Comparison of ENCODE assay signal across 2 cellular contexts in the genomic region with DNA sequence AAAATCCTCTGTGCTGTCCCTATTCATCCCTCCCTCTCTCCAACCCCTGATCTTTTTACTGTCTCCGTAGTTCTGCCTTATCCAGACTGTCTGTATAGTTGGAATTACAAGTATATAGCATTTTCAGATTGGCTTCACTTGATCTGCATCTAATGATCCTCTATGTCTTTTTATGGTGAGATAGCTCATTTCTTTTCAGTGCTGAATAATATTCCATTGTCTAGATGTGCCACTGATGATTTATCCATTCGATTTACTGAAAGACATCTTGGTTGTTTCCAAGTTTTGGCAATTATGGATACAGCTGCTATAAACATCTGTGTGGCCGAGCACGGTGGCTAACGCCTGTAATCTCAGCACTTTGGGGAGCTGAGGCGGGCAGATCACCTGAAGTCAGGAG.
TF ChIP-seq lines count a peak whose summit lies in the region.

No MANE protein-coding gene starts in this region.

TF ChIP-seq in HEK293, 187 proteins besides CTCF, POLR2A, EP300 and RAD21:
- no peak for TF ChIP-seq ZNF416 (tag by site-specific recombination; IDR thresholded peaks at IDR 0.05)
- TF ChIP-seq ZNF660 (tag by site-specific recombination; IDR thresholded peaks at IDR 0.05): no peak
- TF ChIP-seq MYNN (tag by site-specific recombination; IDR thresholded peaks at IDR 0.05; ENCODE audit: borderline replicate concordance): no peak
- no peak for TF ChIP-seq EGR2 (tag by site-specific recombination; IDR thresholded peaks at IDR 0.05; ENCODE audit: low read depth)
- no peak for TF ChIP-seq ZBTB20 (tag by site-specific recombination; IDR thresholded peaks at IDR 0.05)
- peak; percentile 90 for TF ChIP-seq ZNF146 (tag by site-specific recombination; IDR thresholded peaks at IDR 0.05)
- no peak for TF ChIP-seq ZNF792 (tag by site-specific recombination; IDR thresholded peaks at IDR 0.05)

TF ChIP-seq in K562, 482 proteins besides CTCF, POLR2A, EP300 and RAD21:
- TF ChIP-seq MCM2 (IDR thresholded peaks at IDR 0.05; ENCODE audit: low read depth) (no peak), ZNF146 (CRISPR knock-in tag; IDR thresholded peaks at IDR 0.05; ENCODE audit: unreplicated experiment) (peak; percentile 21)
